8 cellular contexts compared by ENCODE assay signal in the genomic region with DNA sequence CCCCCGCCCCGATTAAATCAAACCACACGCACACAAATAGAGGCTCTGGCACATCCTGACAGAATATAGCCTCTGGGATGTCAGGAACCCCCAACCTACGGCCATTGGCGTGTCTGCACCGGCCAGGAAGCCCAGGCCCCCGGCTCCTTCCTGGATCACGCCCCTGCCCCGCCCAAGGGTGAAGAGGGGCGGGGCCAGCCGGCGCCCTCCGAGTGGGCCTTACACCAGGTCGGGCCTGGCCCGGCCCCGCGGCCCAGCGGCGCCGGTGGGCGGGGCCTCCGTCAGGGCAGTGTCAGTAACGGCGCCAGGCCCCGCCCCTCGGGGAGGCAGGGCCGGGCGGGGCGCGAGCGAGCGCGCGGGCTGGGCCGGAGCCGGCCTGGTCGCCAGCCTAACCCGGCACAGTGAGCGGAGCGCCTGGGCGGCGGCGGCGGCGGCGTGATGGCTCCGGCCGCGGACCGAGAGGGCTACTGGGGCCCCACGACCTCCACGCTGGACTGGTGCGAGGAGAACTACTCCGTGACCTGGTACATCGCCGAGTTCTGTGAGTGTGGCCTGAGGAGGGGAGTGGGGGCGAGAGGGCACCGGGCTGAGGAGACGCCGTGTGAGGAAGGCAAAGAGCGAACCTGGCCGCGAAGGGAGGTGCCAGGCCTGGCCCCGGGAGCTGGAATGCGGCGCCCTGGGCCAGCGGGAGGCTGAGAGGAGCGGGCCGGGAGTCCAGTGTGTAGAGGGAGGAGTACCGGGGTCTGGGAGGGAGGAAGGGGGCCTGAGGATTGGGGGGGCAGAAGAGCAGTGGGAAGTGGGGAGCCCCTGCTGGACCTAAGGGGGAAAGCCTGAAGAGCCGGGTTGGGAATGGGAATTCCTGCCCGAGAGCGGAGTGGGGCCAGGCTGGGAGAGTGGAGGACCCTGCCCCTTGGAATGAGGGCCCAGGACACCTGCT. TPM values are rescaled to one million over a fixed set of nuclear protein-coding genes. Genes with fewer than 3 reads are reported as not detected.
DNase-seq lines count a peak whose midpoint lies in the region; ATAC-seq and TF ChIP-seq lines count a peak whose summit lies in the region.

A gene (plus strand): TSS at position 380 of the 937 bp plus-strand sequence. CDS start 59 bp downstream, at position 439.

- peak within 1 kb of the TSS; percentile 63 for H3K27ac Mint-ChIP-seq in central memory CD8-positive, alpha-beta T cell (ENCODE audit: low read depth)

- no peaks in the 10 kb centered on the region for H3K27me3 ChIP-seq in kidney epithelial cell (ENCODE audit: control insufficient read depth, insufficient read depth, low read length)

- H3K4me3 ChIP-seq in kidney epithelial cell (ENCODE audit: low read depth, low read length), result peak within 1 kb of the TSS; percentile 92

- peak; percentile 99 for DNase-seq in AG20443 (ENCODE audit: low spot score)
- peak; percentile 67 for DNase-seq in NCI-H2227 treated with DMSO at 0.1 percent for 48 hours (lab: John Stamatoyannopoulos, UW)
- DNase-seq in activated CD4-positive, CD25-positive, alpha-beta regulatory T cell treated with anti-CD3 and anti-CD28 coated beads, Interleukin-2, amount 50 U/mL, for 16 hours (ENCODE audit: low read depth, low spot score), result peak; percentile 59
- peak; percentile 44 to 63 for DNase-seq in central memory CD8-positive, alpha-beta T cell (ENCODE audit: low spot score in 2 of 2)
- peak; percentile 51 for DNase-seq in kidney epithelial cell (ENCODE audit: low read depth)
- DNase-seq in stimulated activated CD4-positive, alpha-beta T cell treated with anti-CD3 and anti-CD28 coated beads, Interleukin-15, amount 100 ng/mL, for 48 hours (ENCODE audit: low read depth in 2 of 2), result peak; percentile 68 to 89

- peaks cover 21% of the 10 kb centered on the region for H3K4me1 Mint-ChIP-seq in central memory CD8-positive, alpha-beta T cell

- H3K36me3 ChIP-seq in kidney epithelial cell (ENCODE audit: control insufficient read depth, insufficient read depth, low read length), result no peaks in the 10 kb centered on the region

- peaks cover 6% of the 10 kb centered on the region for H3K36me3 Mint-ChIP-seq in central memory CD8-positive, alpha-beta T cell (ENCODE audit: insufficient read depth)

- peak; percentile 97 for ATAC-seq in GM18909 (IDR thresholded peaks at IDR 0.05; ENCODE audit: poor library complexity, unreplicated experiment)
- ATAC-seq in HG03159 (IDR thresholded peaks at IDR 0.05; ENCODE audit: unreplicated experiment), result peak; percentile 94
- peak; percentile 98 for ATAC-seq in central memory CD8-positive, alpha-beta T cell (replicated peaks; ENCODE audit: extremely low read depth, poor library complexity, severe bottlenecking)

- H3K27me3 Mint-ChIP-seq in central memory CD8-positive, alpha-beta T cell, result no peaks in the 10 kb centered on the region

- peak within 1 kb of the TSS; percentile 80 for H3K4me3 Mint-ChIP-seq in central memory CD8-positive, alpha-beta T cell

- TF ChIP-seq CTCF in kidney epithelial cell (IDR thresholded peaks at IDR 0.05; ENCODE audit: insufficient read depth, low read length, poor library complexity, severe bottlenecking), result peak; percentile 39

- no peaks in the 10 kb centered on the region for H3K9me3 Mint-ChIP-seq in central memory CD8-positive, alpha-beta T cell

RNA-seq across cellular contexts. Expression of the gene that starts here (rescaled TPM):
- total RNA-seq in kidney epithelial cell, result 20.8 and 27.6 TPM in 2 replicates

Comparison
In these comparisons a context has a peak if more than half of its experiments do, and no peak if none do; other contexts are left out.
1. Peak in every context shown above with its lines: DNase-seq, ATAC-seq and H3K4me3 ChIP-seq.